In the genomic region with DNA sequence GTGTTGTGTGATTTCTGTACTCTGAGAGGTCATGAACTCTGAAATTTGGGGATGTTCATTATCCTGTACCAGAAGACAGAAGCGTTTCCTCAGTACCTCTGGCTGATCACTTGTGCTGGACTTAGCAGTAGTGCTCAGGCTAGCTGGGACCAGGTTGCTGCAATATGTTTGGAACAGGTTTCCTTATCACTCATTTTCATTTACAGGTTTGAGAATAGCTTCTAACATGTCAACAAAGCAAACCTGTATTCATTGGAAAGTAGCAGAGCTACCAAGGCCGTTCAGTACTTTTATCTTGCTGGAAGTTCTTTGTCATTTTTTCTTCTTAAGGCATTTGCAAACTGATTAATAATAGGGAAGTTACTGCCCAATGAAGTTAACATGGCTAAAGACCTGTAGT, we compare ENCODE assay signal across 19 cellular contexts.
DNase-seq lines count a peak whose midpoint lies in the region; ATAC-seq and TF ChIP-seq lines count a peak whose summit lies in the region.
"Had no signal": no experiment of that assay in that cellular context is flagged by ENCODE, and none has a peak within 500 bp of the region (broad histone marks: within the 10 kb centered on the region; RNA-seq: fewer than 3 reads in every experiment).

No MANE protein-coding gene starts in this region.

- H3K36me3 ChIP-seq in mammary epithelial cell (ENCODE audit: insufficient read depth, low read length) (no peaks in the 10 kb centered on the region), prostate gland (no peaks in the 10 kb centered on the region)
- H3K36me3 ChIP-seq: BLaER1 treated with 17β-estradiol and CSF1 and Interleukin-3, amounts not matched to agents 10 nM and 100 nM had no signal

- in situ Hi-C loops in mammary epithelial cell (cut with MboI; ENCODE audit: low sequenced_read_pairs in 2 of 2), result no loop called here

- H3K9ac ChIP-seq in mammary epithelial cell (ENCODE audit: insufficient read depth, low read length), result no peak overlapping the region
- H3K9ac ChIP-seq: BLaER1 treated with 17β-estradiol and CSF1 and Interleukin-3, amounts not matched to agents 10 nM and 100 nM had no signal

- 93% methylated on average over 2 of the region's 2 CpGs for WGBS in mammary epithelial cell (ENCODE audit: low coverage, missing lambda C conversion rate)
- WGBS in prostate gland, result 56% methylated on average over 2 of the region's 2 CpGs

- H3K4me2 ChIP-seq in mammary epithelial cell (ENCODE audit: insufficient read depth, low read depth, low read length), result no peak overlapping the region
- H3K4me2 ChIP-seq: BLaER1 treated with 17β-estradiol and CSF1 and Interleukin-3, amounts not matched to agents 10 nM and 100 nM; GM23338 had no signal

- no peak for TF ChIP-seq POLR2A in prostate gland (IDR thresholded peaks at IDR 0.05)

- no peak overlapping the region for H3K4me3 Mint-ChIP-seq in MCF 10A (ENCODE audit: unreplicated experiment)
- H3K4me3 Mint-ChIP-seq: B cell; CD4-positive, CD25-positive, alpha-beta regulatory T cell; CD8-positive, alpha-beta memory T cell; GM23338 had no signal

- H3K9me3 Mint-ChIP-seq in MCF 10A (ENCODE audit: unreplicated experiment), result no peaks in the 10 kb centered on the region

- H3K36me3 Mint-ChIP-seq in MCF 10A (ENCODE audit: insufficient read depth, unreplicated experiment), result no peaks in the 10 kb centered on the region
- H3K36me3 Mint-ChIP-seq: CD4-positive, CD25-positive, alpha-beta regulatory T cell; CD8-positive, alpha-beta memory T cell had no signal

- H3K4me1 ChIP-seq in mammary epithelial cell (ENCODE audit: insufficient read depth, low read length) (peaks cover 11% of the 10 kb centered on the region), prostate gland (replicated peaks) (no peaks in the 10 kb centered on the region)
- H3K4me1 ChIP-seq: BLaER1 treated with 17β-estradiol and CSF1 and Interleukin-3, amounts not matched to agents 10 nM and 100 nM had no signal

- DNase-seq in mammary epithelial cell, result no peak
- DNase-seq in MCF 10A (ENCODE audit: unreplicated experiment), result no peak
- peak; percentile 16 for DNase-seq in prostate gland (ENCODE audit: low spot score)
- no peak for DNase-seq in activated naive CD4-positive, alpha-beta T cell treated with Interleukin-2 at 50 U/mL for 16 hours
- DNase-seq: CD4-positive, CD25-positive, alpha-beta regulatory T cell; CD8-positive, alpha-beta memory T cell; COR-L47; DMS 273 treated with DMSO at 0.1 percent for 48 hours; DMS53; DND-41; EL; HCEC 1CT had no signal

- no peaks in the 10 kb centered on the region for H4K20me1 ChIP-seq in mammary epithelial cell (ENCODE audit: insufficient read depth, low read length)
- H4K20me1 ChIP-seq: BLaER1 treated with 17β-estradiol and CSF1 and Interleukin-3, amounts not matched to agents 10 nM and 100 nM had no signal

- H3K27ac Mint-ChIP-seq in MCF 10A (ENCODE audit: low read depth, unreplicated experiment), result no peak overlapping the region
- H3K27ac Mint-ChIP-seq: B cell; CD4-positive, CD25-positive, alpha-beta regulatory T cell; CD8-positive, alpha-beta memory T cell; GM23338 had no signal

- peaks cover 14% of the 10 kb centered on the region for H3K4me1 Mint-ChIP-seq in MCF 10A (ENCODE audit: insufficient read depth, unreplicated experiment)
- H3K4me1 Mint-ChIP-seq: B cell; CD4-positive, CD25-positive, alpha-beta regulatory T cell; CD8-positive, alpha-beta memory T cell had no signal

- ATAC-seq in HG02840 (IDR thresholded peaks at IDR 0.05; ENCODE audit: low FRiP score, unreplicated experiment), result no peak
- ATAC-seq: GM12878, GM23338 had no signal

- POLR2A ChIA-PET in MCF 10A (lab: Yijun Ruan, JAX), result no interaction called here

- H3K27me3 ChIP-seq in mammary epithelial cell (ENCODE audit: insufficient read depth, low read length) (no peaks in the 10 kb centered on the region), prostate gland (replicated peaks; ENCODE audit: insufficient read depth) (no peaks in the 10 kb centered on the region)
- H3K27me3 ChIP-seq: BLaER1 treated with 17β-estradiol and CSF1 and Interleukin-3, amounts not matched to agents 10 nM and 100 nM had no signal

- H3K27ac ChIP-seq in mammary epithelial cell (ENCODE audit: insufficient read depth, low read depth, low read length) (no peak overlapping the region), VCaP (peak overlapping the region; percentile 54), prostate gland (no peak overlapping the region)
- H3K27ac ChIP-seq: BLaER1 treated with 17β-estradiol and CSF1 and Interleukin-3, amounts not matched to agents 10 nM and 100 nM; HL-60 had no signal

- intact Hi-C loops in mammary epithelial cell (cut with micrococcal nuclease), result no loop called here
- intact Hi-C loops in MCF 10A (cut with micrococcal nuclease), result no loop called here
- intact Hi-C loops in prostate gland (cut with DNase I), result no loop called here

- TF ChIP-seq CTCF in mammary epithelial cell (conservative IDR thresholded peaks at IDR 0.05 in 1 of 2, IDR thresholded peaks at IDR 0.05 in 1 of 2; ENCODE audit: extremely low read depth in 1 of 2, insufficient read depth in 1 of 2, low read depth in 1 of 2, low read length in 2 of 2) (no peak), MCF 10A (IDR thresholded peaks at IDR 0.05; ENCODE audit: unreplicated experiment) (no peak), VCaP (conservative IDR thresholded peaks at IDR 0.05) (no peak), prostate gland (IDR thresholded peaks at IDR 0.05) (no peak)

- no peaks in the 10 kb centered on the region for H3K9me3 ChIP-seq in mammary epithelial cell (replicated peaks; ENCODE audit: insufficient read depth, low read length)
- H3K9me3 ChIP-seq in prostate gland, result no peaks in the 10 kb centered on the region

- dilution Hi-C loops in mammary epithelial cell (cut with HindIII; ENCODE audit: low sequenced_read_pairs), result no loop called here

- no TSS peak for BruUV-seq in mammary epithelial cell (replicated peaks; lab: Mats Ljungman, UMichigan)
- BruUV-seq in MCF 10A (replicated peaks; lab: Mats Ljungman, UMichigan), result no TSS peak

- no peaks in the 10 kb centered on the region for H3K79me2 ChIP-seq in mammary epithelial cell (ENCODE audit: insufficient read depth, low read length)

- no peak overlapping the region for H3K4me3 ChIP-seq in mammary epithelial cell (replicated peaks in 1 of 3; ENCODE audit: insufficient read depth in 1 of 3, low read depth in 2 of 3, low read length in 3 of 3)
- no peak overlapping the region for H3K4me3 ChIP-seq in prostate gland
- H3K4me3 ChIP-seq: BLaER1 treated with 17β-estradiol and CSF1 and Interleukin-3, amounts not matched to agents 10 nM and 100 nM; GM12878; GM23338 had no signal

- no peaks in the 10 kb centered on the region for H3K27me3 Mint-ChIP-seq in MCF 10A (ENCODE audit: insufficient read depth, unreplicated experiment)
- H3K27me3 Mint-ChIP-seq: B cell; CD4-positive, CD25-positive, alpha-beta regulatory T cell; CD8-positive, alpha-beta memory T cell had no signal

- peak overlapping the region; percentile 26 for H2AFZ ChIP-seq in mammary epithelial cell (ENCODE audit: low read depth, low read length)
- H2AFZ ChIP-seq: GM23338 had no signal

- CTCF ChIA-PET in mammary epithelial cell (lab: Charles Lee; ENCODE audit: low non-redundant PET), result no interaction called here
- CTCF ChIA-PET in MCF 10A (lab: Yijun Ruan, JAX), result interaction anchor here (0.7 to 1.9 kb wide), 2 partner anchors 13 to 289 kb away, joined by 3 to 4 read pairs; no protein-coding TSS in a partner anchor
